1 cellular context compared by ENCODE assay signal in the genomic region with DNA sequence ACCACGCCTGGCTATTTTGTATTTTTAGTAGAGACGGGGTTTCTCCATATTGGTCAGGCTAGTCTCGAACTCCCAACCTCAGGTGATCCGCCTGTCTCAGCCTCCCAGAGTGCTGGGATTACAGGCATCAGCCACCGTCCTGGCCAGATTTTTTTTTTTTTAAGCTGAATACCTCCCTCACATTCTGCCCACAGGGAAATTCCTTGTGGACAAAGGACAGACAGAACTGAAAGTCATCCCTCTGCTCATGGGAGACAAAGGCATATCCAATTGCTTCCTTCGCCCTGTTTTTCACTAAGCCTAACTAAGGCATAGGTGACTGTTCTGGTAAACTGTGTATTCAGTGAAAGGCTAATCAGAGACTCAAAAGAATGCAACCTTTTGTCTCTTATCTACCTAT. TPM values are rescaled to one million over a fixed set of nuclear protein-coding genes. Genes with fewer than 3 reads are reported as not detected.
"Had no signal": no experiment of that assay in that cellular context is flagged by ENCODE, and none has a peak within 500 bp of the region (broad histone marks: within the 10 kb centered on the region; RNA-seq: fewer than 3 reads in every experiment).

No MANE protein-coding gene starts in this region.

RNA-seq across cellular contexts. Expression of a gene that starts 59.8 kb away (rescaled TPM):
- polyA plus RNA-seq: keratinocyte had no signal
